ENCODE assay signal across 23 cellular contexts in genomic region chrX:27391601-27392000, GRCh38.
"Had no signal": no experiment of that assay in that cellular context is flagged by ENCODE, and none has a peak within 500 bp of the region (broad histone marks: within the 10 kb centered on the region; RNA-seq: fewer than 3 reads in every experiment).

No MANE protein-coding gene starts in this region.

- H3K36me3 Mint-ChIP-seq: immature natural killer cell; naive thymus-derived CD8-positive, alpha-beta T cell; stimulated activated naive B cell treated with anti-CD40 and anti-IgM and Interleukin-4, amounts not matched to agents 10 μg/mL and 1 μg/mL and 100 μg/mL, for 72 hours had no signal

- H3K9me3 Mint-ChIP-seq: effector memory CD8-positive, alpha-beta T cell; stimulated activated naive B cell treated with anti-CD40 and anti-IgM and Interleukin-4, amounts not matched to agents 10 μg/mL and 1 μg/mL and 100 μg/mL, for 72 hours; stimulated activated naive CD8-positive, alpha-beta T cell treated with anti-CD3 and anti-CD28 coated beads, Interleukin-15, Interleukin-2, amounts not matched to agents 100 ng/mL and 50 ng/mL, for 24 hours had no signal

- ATAC-seq: effector memory CD8-positive, alpha-beta T cell; left ventricle myocardium superior; lower lobe of right lung; naive thymus-derived CD8-positive, alpha-beta T cell; psoas muscle; right cardiac atrium; stimulated activated naive B cell treated with anti-CD40 and anti-IgM and Interleukin-4, amounts not matched to agents 10 μg/mL and 1 μg/mL and 100 μg/mL, for 72 hours had no signal

- H3K4me1 Mint-ChIP-seq: immature natural killer cell; naive thymus-derived CD8-positive, alpha-beta T cell; nephron progenitor cell; stimulated activated naive B cell treated with anti-CD40 and anti-IgM and Interleukin-4, amounts not matched to agents 10 μg/mL and 1 μg/mL and 100 μg/mL, for 72 hours had no signal

- H3K4me3 Mint-ChIP-seq: effector memory CD8-positive, alpha-beta T cell; immature natural killer cell; naive thymus-derived CD8-positive, alpha-beta T cell; nephron progenitor cell; stimulated activated naive B cell treated with anti-CD40 and anti-IgM and Interleukin-4, amounts not matched to agents 10 μg/mL and 1 μg/mL and 100 μg/mL, for 72 hours; stimulated activated naive CD8-positive, alpha-beta T cell treated with anti-CD3 and anti-CD28 coated beads, Interleukin-15, Interleukin-2, amounts not matched to agents 100 ng/mL and 50 ng/mL, for 24 hours had no signal

- H3K27me3 Mint-ChIP-seq: effector memory CD8-positive, alpha-beta T cell; naive thymus-derived CD8-positive, alpha-beta T cell; stimulated activated naive B cell treated with anti-CD40 and anti-IgM and Interleukin-4, amounts not matched to agents 10 μg/mL and 1 μg/mL and 100 μg/mL, for 72 hours; stimulated activated naive CD8-positive, alpha-beta T cell treated with anti-CD3 and anti-CD28 coated beads, Interleukin-15, Interleukin-2, amounts not matched to agents 100 ng/mL and 50 ng/mL, for 24 hours had no signal

- H3K27ac Mint-ChIP-seq: effector memory CD8-positive, alpha-beta T cell; immature natural killer cell; naive thymus-derived CD8-positive, alpha-beta T cell; nephron progenitor cell; stimulated activated naive B cell treated with anti-CD40 and anti-IgM and Interleukin-4, amounts not matched to agents 10 μg/mL and 1 μg/mL and 100 μg/mL, for 72 hours; stimulated activated naive CD8-positive, alpha-beta T cell treated with anti-CD3 and anti-CD28 coated beads, Interleukin-15, Interleukin-2, amounts not matched to agents 100 ng/mL and 50 ng/mL, for 24 hours had no signal

- H3K4me3 ChIP-seq: coronary artery, esophagus squamous epithelium, lower lobe of right lung, psoas muscle, sigmoid colon, skin epidermis, thoracic aorta, tibial nerve, upper lobe of left lung had no signal

- DNase-seq: effector memory CD8-positive, alpha-beta T cell; erythroblast; esophagus squamous epithelium; hypothalamus; immature natural killer cell; left ventricle myocardium superior; lower lobe of right lung; naive thymus-derived CD8-positive, alpha-beta T cell; nephron progenitor cell; nucleus accumbens; posterior cingulate gyrus; psoas muscle; right cardiac atrium; sigmoid colon; stimulated activated CD4-positive, alpha-beta T cell treated with anti-CD3 and anti-CD28 coated beads, Interleukin-15, amount 100 ng/mL, for 24 hours; stimulated activated CD4-positive, alpha-beta T cell treated with anti-CD3 and anti-CD28 coated beads, Interleukin-2, amount 100 ng/mL, for 48 hours; stimulated activated naive B cell treated with anti-CD40 and anti-IgM and Interleukin-4, amounts not matched to agents 10 μg/mL and 1 μg/mL and 100 μg/mL, for 72 hours; upper lobe of left lung had no signal
